14 cellular contexts compared by ENCODE assay signal in the genomic region with DNA sequence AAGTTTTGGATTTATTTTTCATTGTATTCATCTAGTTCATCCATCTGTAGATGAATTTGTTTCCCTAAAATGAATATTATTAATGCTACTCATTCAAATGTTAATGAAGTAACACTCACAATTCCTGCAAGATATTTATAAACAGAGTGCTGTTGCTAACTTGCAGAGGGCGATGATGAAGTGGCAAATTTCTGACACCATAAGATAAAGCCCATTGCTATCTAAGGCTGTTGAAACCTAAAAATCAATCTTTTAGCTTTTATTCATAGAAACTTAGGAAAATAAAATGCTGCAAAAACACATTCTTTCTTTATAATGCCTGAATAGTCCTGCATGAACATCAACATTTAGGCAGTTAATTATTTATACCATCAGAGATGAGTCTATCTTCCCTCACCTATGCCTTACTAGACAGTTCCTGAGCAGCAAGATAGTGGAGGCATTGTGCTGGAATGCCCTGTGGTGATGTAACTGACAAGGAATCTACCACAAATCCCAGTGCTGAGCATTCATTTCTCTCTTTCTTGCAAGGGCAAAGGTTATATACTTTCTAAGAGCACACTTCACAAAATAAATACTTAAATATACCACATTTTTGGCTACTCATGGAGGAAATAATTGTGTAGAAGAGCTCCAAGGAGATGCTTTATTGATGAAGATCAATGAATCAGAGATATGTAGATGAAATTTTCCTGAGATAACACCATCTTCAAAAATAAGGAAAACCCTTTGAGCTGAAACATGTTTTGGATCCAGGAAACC. TPM values are rescaled to one million over a fixed set of nuclear protein-coding genes. Genes with fewer than 3 reads are reported as not detected.
DNase-seq lines count a peak whose midpoint lies in the region; ATAC-seq lines count a peak whose summit lies in the region.
"Had no signal": no experiment of that assay in that cellular context is flagged by ENCODE, and none has a peak within 500 bp of the region (broad histone marks: within the 10 kb centered on the region; RNA-seq: fewer than 3 reads in every experiment).

No MANE protein-coding gene starts in this region.

- H3K27me3 ChIP-seq in SJSA1 (replicated peaks), result no peaks in the 10 kb centered on the region

- no peak overlapping the region for H3K4me3 ChIP-seq in SJSA1

- 0 out of 2 replicates have a peak, but pooled peaks cover 2% of the 10 kb centered on the region for H3K9me3 ChIP-seq in SJSA1 (replicated peaks)

- H3K36me3 ChIP-seq in SJSA1, result no peaks in the 10 kb centered on the region

- peak overlapping the region; percentile 49 for H3K27ac ChIP-seq in SJSA1
- H3K27ac ChIP-seq: 22Rv1 had no signal

- no peak for ATAC-seq in GM21723 (IDR thresholded peaks at IDR 0.05; ENCODE audit: unreplicated experiment)
- ATAC-seq: naive thymus-derived CD4-positive, alpha-beta T cell had no signal

- peaks cover 15% of the 10 kb centered on the region for H3K4me1 ChIP-seq in SJSA1 (replicated peaks)

- DNase-seq in DMS53 (lab: John Stamatoyannopoulos, UW) (peak; percentile 72), DMS53 treated with DMSO at 0.1 percent for 48 hours (lab: John Stamatoyannopoulos, UW; ENCODE audit: unreplicated experiment) (no peak), SJSA1 (ENCODE audit: low read depth in 1 of 2, low spot score in 2 of 2) (peak; percentile 48 to 58), fibroblast of the conjunctiva (ENCODE audit: low read depth) (peak; percentile 76), stromal cell of bone marrow (ENCODE audit: low read depth) (peak; percentile 49), NCI-H510A treated with DMSO at 0.1 percent for 48 hours (lab: John Stamatoyannopoulos, UW) (no peak), NCI-H1694 (lab: John Stamatoyannopoulos, UW) (no peak)
- DNase-seq: central memory CD4-positive, alpha-beta T cell; hippocampal formation; stimulated activated CD4-positive, alpha-beta T cell treated with anti-CD3 and anti-CD28 coated beads, Interleukin-2, amount 100 ng/mL, for 24 hours had no signal

RNA-seq across cellular contexts. Expression of a gene that starts 57.6 kb away (rescaled TPM):
- total RNA-seq in SJSA1 (2014; rRNA removed; shearing (Covaris generic)), result 1.0 and 1.9 TPM in 2 replicates
- total RNA-seq: naive thymus-derived CD4-positive, alpha-beta T cell; subcutaneous adipose tissue had no signal

Comparison
In these comparisons a context has a peak if more than half of its experiments do, and no peak if none do; other contexts are left out.
1. DNase-seq: peak in DMS53 (single experiment), SJSA1 (2 of 2), fibroblast of the conjunctiva (single experiment) and stromal cell of bone marrow (single experiment); none in DMS53 treated with DMSO at 0.1 percent for 48 hours (single experiment), NCI-H510A treated with DMSO at 0.1 percent for 48 hours (single experiment) and NCI-H1694 (single experiment).